Comparison of ENCODE assay signal across 14 cellular contexts in genomic region chr1:93056214-93056613, GRCh38. TPM values are rescaled to one million over a fixed set of nuclear protein-coding genes. Genes with fewer than 3 reads are reported as not detected.
DNase-seq lines count a peak whose midpoint lies in the region; ATAC-seq and TF ChIP-seq lines count a peak whose summit lies in the region.
"Had no signal": no experiment of that assay in that cellular context is flagged by ENCODE, and none has a peak within 500 bp of the region (broad histone marks: within the 10 kb centered on the region; RNA-seq: fewer than 3 reads in every experiment).

No MANE protein-coding gene starts in this region.

- TF ChIP-seq EP300 in tibial nerve (IDR thresholded peaks at IDR 0.05): no peak

- H3K36me3 Mint-ChIP-seq in activated CD4-positive, alpha-beta memory T cell treated with anti-CD3 and anti-CD28 coated beads for 36 hours: no peaks in the 10 kb centered on the region

- H3K27ac Mint-ChIP-seq in activated CD4-positive, alpha-beta memory T cell treated with anti-CD3 and anti-CD28 coated beads for 36 hours: no peak overlapping the region

- H3K9me3 ChIP-seq in tibial nerve: no peaks in the 10 kb centered on the region
- H3K9me3 ChIP-seq: Caco-2, tibial artery had no signal

- no peaks in the 10 kb centered on the region for H3K4me1 ChIP-seq in tibial nerve
- H3K4me1 ChIP-seq: Caco-2, tibial artery had no signal

- POLR2A ChIA-PET in activated CD4-positive, alpha-beta memory T cell treated with anti-CD3 and anti-CD28 coated beads for 36 hours (lab: Charles Lee): no interaction called here

- CTCF ChIA-PET in activated CD4-positive, alpha-beta memory T cell treated with anti-CD3 and anti-CD28 coated beads for 36 hours (lab: Charles Lee): interaction anchor here (1.5 to 2.6 kb wide), 2 partner anchors 14 to 35 kb away, joined by 4 to 13 read pairs; no protein-coding TSS in a partner anchor

- no peaks in the 10 kb centered on the region for H3K4me1 Mint-ChIP-seq in activated CD4-positive, alpha-beta memory T cell treated with anti-CD3 and anti-CD28 coated beads for 36 hours (ENCODE audit: low read depth)

- no peak overlapping the region for H3K4me3 Mint-ChIP-seq in activated CD4-positive, alpha-beta memory T cell treated with anti-CD3 and anti-CD28 coated beads for 36 hours

- 28 to 36% methylated on average over 4 of the region's 4 CpGs for WGBS in tibial nerve, 2 donors

- intact Hi-C loops in activated CD4-positive, alpha-beta memory T cell treated with anti-CD3 and anti-CD28 coated beads for 36 hours (cut with micrococcal nuclease): no loop called here

- ATAC-seq in activated CD4-positive, CD25-positive, alpha-beta regulatory T cell treated with anti-CD3 and anti-CD28 coated beads, Interleukin-2, amount 50 U/mL, for 24 hours: no peak

- no peak for TF ChIP-seq POLR2A in tibial nerve (IDR thresholded peaks at IDR 0.05)

- H3K4me3 ChIP-seq in tibial nerve: no peak overlapping the region
- H3K4me3 ChIP-seq: SK-N-MC, tibial artery had no signal

- H3K27ac ChIP-seq in tibial nerve: no peak overlapping the region
- H3K27ac ChIP-seq: SK-N-MC, tibial artery had no signal

- H3K27me3 ChIP-seq in tibial nerve: no peaks in the 10 kb centered on the region
- H3K27me3 ChIP-seq: tibial artery had no signal

- no peaks in the 10 kb centered on the region for H3K36me3 ChIP-seq in tibial nerve
- H3K36me3 ChIP-seq: tibial artery had no signal

- no peaks in the 10 kb centered on the region for H3K9me3 Mint-ChIP-seq in activated CD4-positive, alpha-beta memory T cell treated with anti-CD3 and anti-CD28 coated beads for 36 hours

- TF ChIP-seq CTCF in tibial nerve (IDR thresholded peaks at IDR 0.05): no peak

- peak; percentile 6 to 35 for DNase-seq in AML-193 (lab: John Stamatoyannopoulos, UW)
- peak; percentile 23 for DNase-seq in HuH-7.5 (ENCODE audit: low spot score)
- peak; percentile 13 for DNase-seq in activated CD4-positive, alpha-beta memory T cell treated with anti-CD3 and anti-CD28 coated beads for 36 hours
- DNase-seq in foreskin melanocyte: peak; percentile 50
- no peak for DNase-seq in tibial nerve (ENCODE audit: low spot score in 2 of 2)
- no peak for DNase-seq in cerebellar nuclear complex (lab: John Stamatoyannopoulos, UW)
- DNase-seq in dedifferentiated amniotic fluid mesenchymal stem cell (ENCODE audit: extremely low spot score): no peak
- DNase-seq: activated CD8-positive, alpha-beta memory T cell treated with anti-CD3 and anti-CD28 coated beads, Interleukin-2, amount 50 U/mL, for 48 hours; NCI-H2029; nucleus accumbens; tibial artery had no signal

- peaks cover 7% of the 10 kb centered on the region for H3K27me3 Mint-ChIP-seq in activated CD4-positive, alpha-beta memory T cell treated with anti-CD3 and anti-CD28 coated beads for 36 hours

RNA-seq across cellular contexts. Expression of gene MTF2, which starts 22.9 kb away (rescaled TPM):
- total RNA-seq in activated CD4-positive, alpha-beta memory T cell treated with anti-CD3 and anti-CD28 coated beads for 36 hours: 10 to 100 TPM; 53.6 to 55.1 TPM
- total RNA-seq in tibial nerve: 10 to 100 TPM; 13.3 to 21.4 (median 17.8) TPM

Comparison
In these comparisons a context has a peak if more than half of its experiments do, and no peak if none do; other contexts are left out.
1. DNase-seq: peak in AML-193 (2 of 2), HuH-7.5 (single experiment), activated CD4-positive, alpha-beta memory T cell treated with anti-CD3 and anti-CD28 coated beads for 36 hours (single experiment) and foreskin melanocyte (single experiment); none in tibial nerve (0 of 2), cerebellar nuclear complex (0 of 2) and dedifferentiated amniotic fluid mesenchymal stem cell (single experiment).